In the genomic region with DNA sequence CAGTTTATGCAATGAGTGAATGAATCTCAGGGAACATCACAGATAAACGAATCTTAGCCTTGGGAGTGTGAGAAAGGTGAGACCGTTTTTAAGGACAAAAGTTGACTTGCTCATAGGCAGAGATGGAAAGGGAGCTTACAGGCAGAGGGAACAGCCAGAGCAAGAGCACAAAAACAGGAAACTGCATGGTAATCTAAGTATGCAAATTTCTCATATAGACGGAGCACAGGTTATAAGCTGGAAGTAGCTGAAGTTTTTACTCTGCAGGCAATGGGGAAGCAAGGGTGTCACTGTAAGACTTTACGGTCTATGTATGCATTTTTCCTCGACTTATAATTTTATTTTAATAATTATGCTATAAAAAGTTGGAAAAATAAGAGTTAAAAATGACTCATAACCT, we compare ENCODE assay signal across 1 cellular context.
TF ChIP-seq lines count a peak whose summit lies in the region.

No MANE protein-coding gene starts in this region.

TF ChIP-seq in WTC11, 78 proteins besides CTCF, POLR2A, EP300 and RAD21 (continued from another document):
- TF ChIP-seq, protein P1, sequence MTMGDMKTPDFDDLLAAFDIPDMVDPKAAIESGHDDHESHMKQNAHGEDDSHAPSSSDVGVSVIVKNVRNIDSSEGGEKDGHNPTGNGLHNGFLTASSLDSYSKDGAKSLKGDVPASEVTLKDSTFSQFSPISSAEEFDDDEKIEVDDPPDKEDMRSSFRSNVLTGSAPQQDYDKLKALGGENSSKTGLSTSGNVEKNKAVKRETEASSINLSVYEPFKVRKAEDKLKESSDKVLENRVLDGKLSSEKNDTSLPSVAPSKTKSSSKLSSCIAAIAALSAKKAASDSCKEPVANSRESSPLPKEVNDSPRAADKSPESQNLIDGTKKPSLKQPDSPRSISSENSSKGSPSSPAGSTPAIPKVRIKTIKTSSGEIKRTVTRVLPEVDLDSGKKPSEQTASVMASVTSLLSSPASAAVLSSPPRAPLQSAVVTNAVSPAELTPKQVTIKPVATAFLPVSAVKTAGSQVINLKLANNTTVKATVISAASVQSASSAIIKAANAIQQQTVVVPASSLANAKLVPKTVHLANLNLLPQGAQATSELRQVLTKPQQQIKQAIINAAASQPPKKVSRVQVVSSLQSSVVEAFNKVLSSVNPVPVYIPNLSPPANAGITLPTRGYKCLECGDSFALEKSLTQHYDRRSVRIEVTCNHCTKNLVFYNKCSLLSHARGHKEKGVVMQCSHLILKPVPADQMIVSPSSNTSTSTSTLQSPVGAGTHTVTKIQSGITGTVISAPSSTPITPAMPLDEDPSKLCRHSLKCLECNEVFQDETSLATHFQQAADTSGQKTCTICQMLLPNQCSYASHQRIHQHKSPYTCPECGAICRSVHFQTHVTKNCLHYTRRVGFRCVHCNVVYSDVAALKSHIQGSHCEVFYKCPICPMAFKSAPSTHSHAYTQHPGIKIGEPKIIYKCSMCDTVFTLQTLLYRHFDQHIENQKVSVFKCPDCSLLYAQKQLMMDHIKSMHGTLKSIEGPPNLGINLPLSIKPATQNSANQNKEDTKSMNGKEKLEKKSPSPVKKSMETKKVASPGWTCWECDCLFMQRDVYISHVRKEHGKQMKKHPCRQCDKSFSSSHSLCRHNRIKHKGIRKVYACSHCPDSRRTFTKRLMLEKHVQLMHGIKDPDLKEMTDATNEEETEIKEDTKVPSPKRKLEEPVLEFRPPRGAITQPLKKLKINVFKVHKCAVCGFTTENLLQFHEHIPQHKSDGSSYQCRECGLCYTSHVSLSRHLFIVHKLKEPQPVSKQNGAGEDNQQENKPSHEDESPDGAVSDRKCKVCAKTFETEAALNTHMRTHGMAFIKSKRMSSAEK (CRISPR knock-in tag; IDR thresholded peaks at IDR 0.05; ENCODE audit: borderline replicate concordance): no peak
- TF ChIP-seq, protein P2, sequence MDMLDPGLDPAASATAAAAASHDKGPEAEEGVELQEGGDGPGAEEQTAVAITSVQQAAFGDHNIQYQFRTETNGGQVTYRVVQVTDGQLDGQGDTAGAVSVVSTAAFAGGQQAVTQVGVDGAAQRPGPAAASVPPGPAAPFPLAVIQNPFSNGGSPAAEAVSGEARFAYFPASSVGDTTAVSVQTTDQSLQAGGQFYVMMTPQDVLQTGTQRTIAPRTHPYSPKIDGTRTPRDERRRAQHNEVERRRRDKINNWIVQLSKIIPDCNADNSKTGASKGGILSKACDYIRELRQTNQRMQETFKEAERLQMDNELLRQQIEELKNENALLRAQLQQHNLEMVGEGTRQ (CRISPR knock-in tag; IDR thresholded peaks at IDR 0.05): no peak
- TF ChIP-seq, protein P3, sequence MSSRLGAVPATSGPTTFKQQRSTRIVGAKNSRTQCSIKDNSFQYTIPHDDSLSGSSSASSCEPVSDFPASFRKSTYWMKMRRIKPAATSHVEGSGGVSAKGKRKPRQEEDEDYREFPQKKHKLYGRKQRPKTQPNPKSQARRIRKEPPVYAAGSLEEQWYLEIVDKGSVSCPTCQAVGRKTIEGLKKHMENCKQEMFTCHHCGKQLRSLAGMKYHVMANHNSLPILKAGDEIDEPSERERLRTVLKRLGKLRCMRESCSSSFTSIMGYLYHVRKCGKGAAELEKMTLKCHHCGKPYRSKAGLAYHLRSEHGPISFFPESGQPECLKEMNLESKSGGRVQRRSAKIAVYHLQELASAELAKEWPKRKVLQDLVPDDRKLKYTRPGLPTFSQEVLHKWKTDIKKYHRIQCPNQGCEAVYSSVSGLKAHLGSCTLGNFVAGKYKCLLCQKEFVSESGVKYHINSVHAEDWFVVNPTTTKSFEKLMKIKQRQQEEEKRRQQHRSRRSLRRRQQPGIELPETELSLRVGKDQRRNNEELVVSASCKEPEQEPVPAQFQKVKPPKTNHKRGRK (CRISPR knock-in tag; IDR thresholded peaks at IDR 0.05; ENCODE audit: borderline replicate concordance): no peak
- TF ChIP-seq, protein P4, sequence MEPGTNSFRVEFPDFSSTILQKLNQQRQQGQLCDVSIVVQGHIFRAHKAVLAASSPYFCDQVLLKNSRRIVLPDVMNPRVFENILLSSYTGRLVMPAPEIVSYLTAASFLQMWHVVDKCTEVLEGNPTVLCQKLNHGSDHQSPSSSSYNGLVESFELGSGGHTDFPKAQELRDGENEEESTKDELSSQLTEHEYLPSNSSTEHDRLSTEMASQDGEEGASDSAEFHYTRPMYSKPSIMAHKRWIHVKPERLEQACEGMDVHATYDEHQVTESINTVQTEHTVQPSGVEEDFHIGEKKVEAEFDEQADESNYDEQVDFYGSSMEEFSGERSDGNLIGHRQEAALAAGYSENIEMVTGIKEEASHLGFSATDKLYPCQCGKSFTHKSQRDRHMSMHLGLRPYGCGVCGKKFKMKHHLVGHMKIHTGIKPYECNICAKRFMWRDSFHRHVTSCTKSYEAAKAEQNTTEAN (CRISPR knock-in tag; IDR thresholded peaks at IDR 0.05): no peak
- TF ChIP-seq, protein P5, sequence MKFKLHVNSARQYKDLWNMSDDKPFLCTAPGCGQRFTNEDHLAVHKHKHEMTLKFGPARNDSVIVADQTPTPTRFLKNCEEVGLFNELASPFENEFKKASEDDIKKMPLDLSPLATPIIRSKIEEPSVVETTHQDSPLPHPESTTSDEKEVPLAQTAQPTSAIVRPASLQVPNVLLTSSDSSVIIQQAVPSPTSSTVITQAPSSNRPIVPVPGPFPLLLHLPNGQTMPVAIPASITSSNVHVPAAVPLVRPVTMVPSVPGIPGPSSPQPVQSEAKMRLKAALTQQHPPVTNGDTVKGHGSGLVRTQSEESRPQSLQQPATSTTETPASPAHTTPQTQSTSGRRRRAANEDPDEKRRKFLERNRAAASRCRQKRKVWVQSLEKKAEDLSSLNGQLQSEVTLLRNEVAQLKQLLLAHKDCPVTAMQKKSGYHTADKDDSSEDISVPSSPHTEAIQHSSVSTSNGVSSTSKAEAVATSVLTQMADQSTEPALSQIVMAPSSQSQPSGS (CRISPR knock-in tag; IDR thresholded peaks at IDR 0.05; ENCODE audit: borderline replicate concordance, low read depth): no peak
- no peak for TF ChIP-seq ZNF416 (CRISPR knock-in tag; IDR thresholded peaks at IDR 0.05)
- no peak for TF ChIP-seq ESRRA (CRISPR knock-in tag; IDR thresholded peaks at IDR 0.05; ENCODE audit: borderline replicate concordance)
- TF ChIP-seq ATF1 (CRISPR knock-in tag; IDR thresholded peaks at IDR 0.05): no peak
- no peak for TF ChIP-seq JAZF1 (CRISPR knock-in tag; IDR thresholded peaks at IDR 0.05)
- no peak for TF ChIP-seq SP1 (CRISPR knock-in tag; conservative IDR thresholded peaks at IDR 0.05)
- no peak for TF ChIP-seq E2F4 (CRISPR knock-in tag; IDR thresholded peaks at IDR 0.05; ENCODE audit: borderline replicate concordance, low read depth)
- TF ChIP-seq, protein P6, sequence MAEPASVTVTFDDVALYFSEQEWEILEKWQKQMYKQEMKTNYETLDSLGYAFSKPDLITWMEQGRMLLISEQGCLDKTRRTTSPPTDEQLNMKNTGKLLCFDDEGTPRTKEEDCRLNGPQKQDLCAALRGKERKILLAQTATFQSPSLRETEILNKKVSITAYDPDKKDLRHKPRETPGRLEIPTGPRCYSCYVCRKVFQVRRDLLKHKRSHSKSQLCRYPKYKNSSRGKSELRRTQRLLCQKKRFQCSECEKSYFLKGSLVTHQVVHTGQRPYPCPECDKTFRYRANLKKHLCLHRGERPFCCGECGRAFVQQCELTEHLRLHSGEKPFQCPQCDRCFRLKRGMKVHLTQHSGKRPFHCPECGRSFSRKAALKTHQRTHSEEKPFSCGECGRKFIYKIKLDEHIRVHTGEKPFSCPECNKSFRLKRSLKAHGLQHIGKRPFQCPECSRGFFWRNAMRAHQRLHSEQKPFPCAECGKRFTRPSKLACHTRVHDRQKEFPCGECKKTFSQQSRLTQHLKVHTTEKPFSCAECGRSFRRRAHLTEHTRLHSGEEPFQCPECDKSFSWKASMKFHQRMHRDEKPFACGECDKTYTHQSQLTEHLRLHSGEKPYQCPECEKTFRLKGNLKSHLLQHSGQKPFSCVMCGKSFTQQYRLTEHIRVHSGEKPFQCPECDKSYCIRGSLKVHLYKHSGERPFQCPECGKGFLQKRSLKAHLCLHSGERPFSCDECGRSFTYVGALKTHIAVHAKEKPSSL (CRISPR knock-in tag; conservative IDR thresholded peaks at IDR 0.05): no peak
- no peak for TF ChIP-seq AR (CRISPR knock-in tag; IDR thresholded peaks at IDR 0.05)
- no peak for TF ChIP-seq KAT7 (CRISPR knock-in tag; IDR thresholded peaks at IDR 0.05; ENCODE audit: borderline replicate concordance)
